8 cellular contexts compared by ENCODE assay signal in the genomic region with DNA sequence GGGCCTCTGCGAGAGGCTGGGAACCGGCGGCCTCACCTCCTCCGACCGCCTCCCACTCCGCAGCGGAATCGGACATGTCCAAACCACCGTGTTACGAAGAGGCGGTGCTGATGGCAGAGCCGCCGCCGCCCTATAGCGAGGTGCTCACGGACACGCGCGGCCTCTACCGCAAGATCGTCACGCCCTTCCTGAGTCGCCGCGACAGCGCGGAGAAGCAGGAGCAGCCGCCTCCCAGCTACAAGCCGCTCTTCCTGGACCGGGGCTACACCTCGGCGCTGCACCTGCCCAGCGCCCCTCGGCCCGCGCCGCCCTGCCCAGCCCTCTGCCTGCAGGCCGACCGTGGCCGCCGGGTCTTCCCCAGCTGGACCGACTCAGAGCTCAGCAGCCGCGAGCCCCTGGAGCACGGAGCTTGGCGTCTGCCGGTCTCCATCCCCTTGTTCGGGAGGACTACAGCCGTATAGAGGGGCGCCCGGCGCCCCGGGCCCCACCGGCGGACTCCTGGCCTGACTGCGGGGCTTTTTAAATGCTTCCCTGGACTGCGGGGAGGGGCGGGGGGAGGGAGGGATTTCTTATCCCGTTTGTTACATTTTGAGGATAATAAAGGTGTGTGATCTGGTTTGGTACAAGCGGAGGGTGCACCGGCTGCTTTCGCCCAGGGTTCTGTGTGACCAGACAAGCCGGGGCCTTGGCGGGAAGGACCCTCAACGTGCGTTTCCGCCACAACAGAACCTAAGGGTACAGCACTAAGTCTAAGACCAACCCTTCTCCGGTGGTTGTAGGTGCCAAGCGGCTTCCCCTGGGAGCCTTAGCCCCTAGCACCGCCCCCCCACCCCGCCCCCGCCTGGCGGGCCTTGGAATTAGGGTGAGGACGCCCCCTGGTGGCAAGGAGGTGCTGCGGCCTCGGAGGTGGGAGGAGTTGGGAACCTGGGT. TPM values are rescaled to one million over a fixed set of nuclear protein-coding genes. Genes with fewer than 3 reads are reported as not detected.
DNase-seq lines count a peak whose midpoint lies in the region; ATAC-seq and TF ChIP-seq lines count a peak whose summit lies in the region.

No MANE protein-coding gene starts in this region.

- H3K4me1 ChIP-seq in right cardiac atrium (ENCODE audit: control insufficient read depth, insufficient read depth, low read length) (no peaks in the 10 kb centered on the region), aorta (ENCODE audit: control insufficient read depth in 1 of 2, insufficient read depth in 2 of 2, low read length in 2 of 2) (no peaks in the 10 kb centered on the region)

- DNase-seq in GM12864 (ENCODE audit: low read depth): peak; percentile 67
- peak; percentile 57 for DNase-seq in NCI-H146 treated with DMSO at 0.1 percent for 48 hours (lab: John Stamatoyannopoulos, UW; ENCODE audit: unreplicated experiment)
- peak in 54 of 56 donors; percentile 23 to 88 (median 67) for DNase-seq in amygdala (lab: John Stamatoyannopoulos, UW)
- DNase-seq in right cardiac atrium: peak; percentile 93 to 98 (median 97)
- DNase-seq in renal cortical epithelial cell (ENCODE audit: low read depth): peak; percentile 71
- peak; percentile 95 to 98 for DNase-seq in aorta

- no peaks in the 10 kb centered on the region for H3K9me3 ChIP-seq in right cardiac atrium (ENCODE audit: control insufficient read depth, low read length)
- no peaks in the 10 kb centered on the region for H3K9me3 ChIP-seq in aorta (ENCODE audit: control insufficient read depth, low read length)

- intact Hi-C loops in right cardiac atrium (cut with DNase I) (loop anchor here in 3 of 4 donors (2.0 to 5.0 kb wide), 2 partner anchors 41 to 53 kb away; a partner anchor contains a TSS), aorta (cut with DNase I) (loop anchor here in 1 of 2 donors (2.0 to 5.0 kb wide), 3 partner anchors 29 to 144 kb away; a partner anchor contains a TSS)

- under 1% methylated on average over 76 of the region's 76 CpGs for WGBS in right cardiac atrium
- 1% methylated on average over 71 to 76 of the region's 76 CpGs for WGBS in aorta, 2 donors

- H3K4me3 Mint-ChIP-seq in T-helper 1 cell treated with Interleukin-12 subunit alpha and Interleukin-12 subunit beta and Interleukin-4 antibody, amounts not matched to agents 30 μg/mL and 1 μg/mL, for 36 hours: peak overlapping the region; percentile 79

- H3K9me3 Mint-ChIP-seq in T-helper 1 cell treated with Interleukin-12 subunit alpha and Interleukin-12 subunit beta and Interleukin-4 antibody, amounts not matched to agents 30 μg/mL and 1 μg/mL, for 36 hours: no peaks in the 10 kb centered on the region

- H3K4me3 ChIP-seq in GM12864 (ENCODE audit: low read depth, low read length) (peak overlapping the region; percentile 76), right cardiac atrium (ENCODE audit: low read length) (peak overlapping the region; percentile 54), aorta (ENCODE audit: low read length in 2 of 2) (peak overlapping the region; percentile 11 to 44)

- H3K4me1 Mint-ChIP-seq in T-helper 1 cell treated with Interleukin-12 subunit alpha and Interleukin-12 subunit beta and Interleukin-4 antibody, amounts not matched to agents 30 μg/mL and 1 μg/mL, for 36 hours (ENCODE audit: low read depth): peaks cover 6% of the 10 kb centered on the region

- ATAC-seq in HG02642 (IDR thresholded peaks at IDR 0.05; ENCODE audit: poor library complexity, unreplicated experiment): peak; percentile 19
- peak; percentile 68 to 69 for ATAC-seq in right cardiac atrium
- ATAC-seq in aorta (ENCODE audit: low FRiP score): peak; percentile 84

- peaks cover 0 to 3% of the 10 kb centered on the region in 2 donors for H3K36me3 ChIP-seq in aorta (ENCODE audit: control insufficient read depth in 1 of 2, insufficient read depth in 2 of 2, low read length in 1 of 2)

- peak overlapping the region; percentile 14 for H3K27ac ChIP-seq in right cardiac atrium (ENCODE audit: low read length)
- peak overlapping the region; percentile 6 to 44 for H3K27ac ChIP-seq in aorta (ENCODE audit: low read depth in 1 of 2, low read length in 2 of 2)

- no peaks in the 10 kb centered on the region for H3K27me3 ChIP-seq in right cardiac atrium (ENCODE audit: control insufficient read depth, insufficient read depth)
- H3K27me3 ChIP-seq in aorta (ENCODE audit: control insufficient read depth in 1 of 2, insufficient read depth in 2 of 2, low read length in 1 of 2): no peaks in the 10 kb centered on the region

- peaks cover 20% of the 10 kb centered on the region for H3K27me3 Mint-ChIP-seq in T-helper 1 cell treated with Interleukin-12 subunit alpha and Interleukin-12 subunit beta and Interleukin-4 antibody, amounts not matched to agents 30 μg/mL and 1 μg/mL, for 36 hours (ENCODE audit: low read depth)

- H3K36me3 Mint-ChIP-seq in T-helper 1 cell treated with Interleukin-12 subunit alpha and Interleukin-12 subunit beta and Interleukin-4 antibody, amounts not matched to agents 30 μg/mL and 1 μg/mL, for 36 hours (ENCODE audit: low read depth): no peaks in the 10 kb centered on the region

- TF ChIP-seq CTCF in GM12864 (IDR thresholded peaks at IDR 0.05; ENCODE audit: low read depth, low read length, missing control alignments): peak; percentile 94

- peak overlapping the region; percentile 75 for H3K27ac Mint-ChIP-seq in T-helper 1 cell treated with Interleukin-12 subunit alpha and Interleukin-12 subunit beta and Interleukin-4 antibody, amounts not matched to agents 30 μg/mL and 1 μg/mL, for 36 hours

RNA-seq across cellular contexts. Expression of a gene that starts 9.3 kb away (rescaled TPM):
- total RNA-seq in right cardiac atrium (under 1 TPM in 3 of 4 donors, not detected in 1; 0.33 to 0.45 (median 0.35) TPM), renal cortical epithelial cell (9.4 and 11.0 TPM in 2 replicates), aorta (1 to 10 TPM; 1.9 to 2.0 TPM)
- polyA plus RNA-seq in right cardiac atrium (0.27 TPM), aorta (under 1 TPM in 1 of 2 donors, not detected in 1; 0.74 TPM)

RNA-seq across cellular contexts. Expression of a gene that starts 17.5 kb away (rescaled TPM):
- 10 to 100 TPM; 15.3 to 44.8 (median 25.3) TPM for total RNA-seq in right cardiac atrium
- polyA plus RNA-seq in right cardiac atrium: 17.7 TPM
- 191 and 241 TPM in 2 replicates for total RNA-seq in renal cortical epithelial cell
- total RNA-seq in aorta: 100 to 1,000 TPM in 1 of 2 donors, 10 to 100 TPM in 1; 66.3 to 140 TPM
- 10 to 100 TPM; 23.7 to 68.9 TPM for polyA plus RNA-seq in aorta

RNA-seq across cellular contexts. Expression of a gene that starts 29.4 kb away (rescaled TPM):
- total RNA-seq in right cardiac atrium (10 to 100 TPM; 13.2 to 16.9 (median 15.5) TPM), renal cortical epithelial cell (21.3 and 31.1 TPM in 2 replicates), aorta (10 to 100 TPM; 26.8 to 27.6 TPM)
- polyA plus RNA-seq in right cardiac atrium (7.4 TPM), aorta (10 to 100 TPM; 13.0 to 14.1 TPM)

RNA-seq across cellular contexts. Expression of a gene that starts 41.5 kb away (rescaled TPM):
- total RNA-seq in right cardiac atrium (10 to 100 TPM; 35.0 to 71.5 (median 47.0) TPM), renal cortical epithelial cell (103 and 161 TPM in 2 replicates), aorta (100 to 1,000 TPM; 510 to 729 TPM)
- polyA plus RNA-seq in right cardiac atrium (61.9 TPM), aorta (1,000 to 10,000 TPM in 1 of 2 donors, 100 to 1,000 TPM in 1; 184 to 1,248 TPM)

RNA-seq across cellular contexts. Expression of a gene that starts 46.6 kb away (rescaled TPM):
- total RNA-seq in right cardiac atrium (under 1 TPM; 0.17 to 0.34 (median 0.26) TPM), renal cortical epithelial cell (3.1 and 5.9 TPM in 2 replicates), aorta (under 1 TPM; 0.23 to 0.33 TPM)
- polyA plus RNA-seq in right cardiac atrium (0.27 TPM), aorta (1 to 10 TPM in 1 of 2 donors, not detected in 1; 1.8 TPM)

Comparison
In these comparisons a context has a peak if more than half of its experiments do, and no peak if none do; other contexts are left out.
1. Peak in every context shown above with its lines: DNase-seq, ATAC-seq, H3K4me3 ChIP-seq and H3K27ac ChIP-seq.
2. ATAC-seq: peak in every context shown above with its lines; median percentile 84 in aorta; 68 in right cardiac atrium; 19 in HG02642.